ENCODE assay signal across 14 cellular contexts in genomic region chr7:41567350-41568114, GRCh38.
DNase-seq lines count a peak whose midpoint lies in the region; ATAC-seq and TF ChIP-seq lines count a peak whose summit lies in the region.
"Had no signal": no experiment of that assay in that cellular context is flagged by ENCODE, and none has a peak within 500 bp of the region (broad histone marks: within the 10 kb centered on the region; RNA-seq: fewer than 3 reads in every experiment).

No MANE protein-coding gene starts in this region.

- H3K4me2 ChIP-seq in SK-N-SH: no peak overlapping the region

- no peaks in the 10 kb centered on the region for H4K20me1 ChIP-seq in SK-N-SH (ENCODE audit: insufficient read depth)

- H3K9me3 ChIP-seq in SK-N-SH (no peaks in the 10 kb centered on the region), upper lobe of right lung (no peaks in the 10 kb centered on the region)
- H3K9me3 ChIP-seq: lower lobe of right lung, Peyer's patch, spleen, thoracic aorta had no signal

- peaks cover 5% of the 10 kb centered on the region for H3F3A ChIP-seq in SK-N-SH (replicated peaks; ENCODE audit: insufficient read depth)

- no peaks in the 10 kb centered on the region for H3K27me3 ChIP-seq in SK-N-SH (ENCODE audit: insufficient read depth)
- H3K27me3 ChIP-seq in upper lobe of right lung: no peaks in the 10 kb centered on the region
- H3K27me3 ChIP-seq: Peyer's patch had no signal

- 45% methylated on average over 2 of the region's 2 CpGs for WGBS in SK-N-SH (ENCODE audit: low lambda C conversion rate)

- no peak for TF ChIP-seq EP300 in SK-N-SH (IDR thresholded peaks at IDR 0.05; ENCODE audit: borderline replicate concordance in 1 of 2, low read depth in 1 of 2, low read length in 1 of 2)

- peaks cover 3 to 8% of the 10 kb centered on the region in 2 experiments; a peak in 2 of 4 replicates for H3K4me1 ChIP-seq in SK-N-SH (ENCODE audit: control insufficient read depth in 1 of 2, insufficient read depth in 2 of 2, low read depth in 1 of 2, low read length in 1 of 2)
- H3K4me1 ChIP-seq in upper lobe of right lung: no peaks in the 10 kb centered on the region
- H3K4me1 ChIP-seq: lower lobe of right lung, Peyer's patch, spleen had no signal

- H3K4me3 ChIP-seq in SK-N-SH (ENCODE audit: low read depth in 2 of 2, low read length in 1 of 2): no peak overlapping the region
- H3K4me3 ChIP-seq in fibroblast of pulmonary artery (replicated peaks; ENCODE audit: low read depth, low read length): no peak overlapping the region
- no peak overlapping the region for H3K4me3 ChIP-seq in upper lobe of right lung
- H3K4me3 ChIP-seq: lower lobe of right lung, Peyer's patch, spleen, thoracic aorta had no signal

- DNase-seq in HT1080 (ENCODE audit: low read depth) (peak; percentile 71), SK-N-SH (no peak), fibroblast of pulmonary artery (ENCODE audit: low read depth) (peak; percentile 41), upper lobe of right lung (no peak), iPS-NIHi11 (ENCODE audit: low spot score) (no peak), RKO (ENCODE audit: low spot score) (no peak), DMS79 treated with DMSO at 0.1 percent for 48 hours (lab: John Stamatoyannopoulos, UW) (no peak)
- DNase-seq: activated CD8-positive, alpha-beta T cell treated with anti-CD3 and anti-CD28 coated beads, Interleukin-2, amount 10 ng/mL, durations not matched to agents 7 days and 5 days; activated effector memory CD4-positive, alpha-beta T cell treated with anti-CD3 and anti-CD28 coated beads, Interleukin-2, amount 50 U/mL, for 16 hours; lower lobe of right lung; occipital lobe; Peyer's patch; spleen had no signal

- no peak overlapping the region for H2AFZ ChIP-seq in SK-N-SH (ENCODE audit: low read depth)

- intact Hi-C loops in upper lobe of right lung (cut with DNase I): no loop called here

- H3K9ac ChIP-seq in SK-N-SH: no peak overlapping the region

- peak; percentile 38 for ATAC-seq in upper lobe of right lung
- ATAC-seq: activated CD8-positive, alpha-beta T cell treated with anti-CD3 and anti-CD28 coated beads, Interleukin-2, amount 10 ng/mL, durations not matched to agents 7 days and 5 days had no signal

- TF ChIP-seq CTCF in SK-N-SH (IDR thresholded peaks at IDR 0.05): no peak
- no peak for TF ChIP-seq CTCF in fibroblast of pulmonary artery (IDR thresholded peaks at IDR 0.05; ENCODE audit: low read length, missing control alignments)
- no peak for TF ChIP-seq CTCF in upper lobe of right lung (IDR thresholded peaks at IDR 0.05)

- H3K79me2 ChIP-seq in SK-N-SH (ENCODE audit: insufficient read depth): no peaks in the 10 kb centered on the region

- CTCF ChIA-PET in SK-N-SH (lab: Yijun Ruan, JAX): interaction anchor here (1.0 kb wide), 1 partner anchor 138 kb away, joined by 3 read pairs; no protein-coding TSS in a partner anchor

- H3K36me3 ChIP-seq in SK-N-SH (replicated peaks in 1 of 2; ENCODE audit: control insufficient read depth in 1 of 2, insufficient read depth in 2 of 2, low read length in 1 of 2) (no peaks in the 10 kb centered on the region), upper lobe of right lung (no peaks in the 10 kb centered on the region)
- H3K36me3 ChIP-seq: lower lobe of right lung, Peyer's patch, spleen, thoracic aorta had no signal

- H3K9me2 ChIP-seq in SK-N-SH: no peaks in the 10 kb centered on the region

- POLR2A ChIA-PET in SK-N-SH (lab: Yijun Ruan, JAX): no interaction called here

- TF ChIP-seq RAD21 in SK-N-SH (IDR thresholded peaks at IDR 0.05; ENCODE audit: low read length): no peak

- H3K27ac ChIP-seq in SK-N-SH (ENCODE audit: low read depth in 2 of 2, low read length in 1 of 2): peak overlapping the region in 1 of 2 experiments; percentile 52; a peak in 2 of 4 replicates
- no peak overlapping the region for H3K27ac ChIP-seq in upper lobe of right lung
- H3K27ac ChIP-seq: lower lobe of right lung, Peyer's patch had no signal

TF ChIP-seq in SK-N-SH, 30 proteins besides CTCF, POLR2A, EP300 and RAD21:
- no peak for TF ChIP-seq CHD2 (IDR thresholded peaks at IDR 0.05; ENCODE audit: low read length, partially characterized antibody)
- TF ChIP-seq TCF12 (IDR thresholded peaks at IDR 0.05): peak; percentile 83
- no peak for TF ChIP-seq REST (IDR thresholded peaks at IDR 0.05; ENCODE audit: low read depth, low read length)
- peak; percentile 43 for TF ChIP-seq FOSL2 (IDR thresholded peaks at IDR 0.05; ENCODE audit: borderline replicate concordance, low read depth)
- TF ChIP-seq PBX3 (IDR thresholded peaks at IDR 0.05): peak; percentile 59
- TF ChIP-seq JUND (IDR thresholded peaks at IDR 0.05): peak; percentile 32; the same call in 1 of the 2 replicates
- 0 out of 2 replicates have a peak, but pooled peaks have one; percentile 33 for TF ChIP-seq MEF2A (IDR thresholded peaks at IDR 0.05; ENCODE audit: borderline replicate concordance, low read depth)

Comparison
In these comparisons a context has a peak if more than half of its experiments do, and no peak if none do; other contexts are left out.
1. DNase-seq: peak in HT1080 (single experiment) and fibroblast of pulmonary artery (single experiment); none in SK-N-SH (single experiment), upper lobe of right lung (single experiment), iPS-NIHi11 (single experiment), RKO (single experiment) and DMS79 treated with DMSO at 0.1 percent for 48 hours (single experiment).